In genomic region chr14:102805454-102805891, GRCh38 we compare ENCODE assay signal across 8 cellular contexts. TPM values are rescaled to one million over a fixed set of nuclear protein-coding genes. Genes with fewer than 3 reads are reported as not detected.
DNase-seq lines count a peak whose midpoint lies in the region; ATAC-seq and TF ChIP-seq lines count a peak whose summit lies in the region.

No MANE protein-coding gene starts in this region.

- H3K27ac Mint-ChIP-seq in progenitor cell of endocrine pancreas = no peak overlapping the region

- no peaks in the 10 kb centered on the region for H3K27me3 Mint-ChIP-seq in progenitor cell of endocrine pancreas

- no peak for TF ChIP-seq CTCF in esophagus muscularis mucosa (IDR thresholded peaks at IDR 0.05)
- no peak for TF ChIP-seq CTCF in progenitor cell of endocrine pancreas (IDR thresholded peaks at IDR 0.05; ENCODE audit: unreplicated experiment)

- H3K4me1 Mint-ChIP-seq in progenitor cell of endocrine pancreas (ENCODE audit: low read depth) = peaks cover 7% of the 10 kb centered on the region

- H3K4me1 ChIP-seq in esophagus muscularis mucosa = no peaks in the 10 kb centered on the region

- no peaks in the 10 kb centered on the region for H3K9me3 Mint-ChIP-seq in progenitor cell of endocrine pancreas (ENCODE audit: low read depth)

- H3K27ac ChIP-seq in esophagus muscularis mucosa (replicated peaks in 1 of 4) = no peak overlapping the region

- ATAC-seq in HG03066 (IDR thresholded peaks at IDR 0.05; ENCODE audit: low read depth, unreplicated experiment) (peak; percentile 51), GM18909 (IDR thresholded peaks at IDR 0.05; ENCODE audit: poor library complexity, unreplicated experiment) (no peak)

- TF ChIP-seq EP300 in esophagus muscularis mucosa (IDR thresholded peaks at IDR 0.05) = no peak

- peaks cover 0 to 4% (median 0%) of the 10 kb centered on the region in 4 donors for H3K36me3 ChIP-seq in esophagus muscularis mucosa

- intact Hi-C loops in esophagus muscularis mucosa (cut with DNase I) = no loop called here

- H3K4me3 Mint-ChIP-seq in progenitor cell of endocrine pancreas (ENCODE audit: low read depth) = no peak overlapping the region

- TF ChIP-seq POLR2A in esophagus muscularis mucosa (IDR thresholded peaks at IDR 0.05; ENCODE audit: low read depth) = no peak

- H3K27me3 ChIP-seq in esophagus muscularis mucosa = no peaks in the 10 kb centered on the region

- H3K9me3 ChIP-seq in esophagus muscularis mucosa = no peaks in the 10 kb centered on the region

- no peaks in the 10 kb centered on the region for H3K36me3 Mint-ChIP-seq in progenitor cell of endocrine pancreas (ENCODE audit: insufficient read depth)

- no peak overlapping the region for H3K4me3 ChIP-seq in esophagus muscularis mucosa

- peak; percentile 35 for DNase-seq in GM03348 (ENCODE audit: low spot score)
- peak; percentile 71 for DNase-seq in activated CD4-positive, alpha-beta T cell treated with anti-CD3 and anti-CD28 coated beads for 48 hours
- DNase-seq in hepatic stellate cell (ENCODE audit: low spot score) = peak; percentile 29
- no peak for DNase-seq in DMS153 (lab: John Stamatoyannopoulos, UW)
- DNase-seq in esophagus muscularis mucosa (ENCODE audit: extremely low spot score) = no peak
- no peak for DNase-seq in progenitor cell of endocrine pancreas (ENCODE audit: low spot score, unreplicated experiment)

- 82% methylated on average over 8 of the region's 8 CpGs for WGBS in esophagus muscularis mucosa

RNA-seq across cellular contexts. Expression of gene TRAF3, which starts 28.2 kb away (rescaled TPM):
- total RNA-seq in esophagus muscularis mucosa = 10 to 100 TPM in 3 of 4 donors, 1 to 10 TPM in 1; 9.6 to 19.1 (median 17.5) TPM
- total RNA-seq in progenitor cell of endocrine pancreas = 26.3 and 26.6 TPM in 2 replicates

Comparison
In these comparisons a context has a peak if more than half of its experiments do, and no peak if none do; other contexts are left out.
1. DNase-seq: peak in GM03348 (single experiment), activated CD4-positive, alpha-beta T cell treated with anti-CD3 and anti-CD28 coated beads for 48 hours (single experiment) and hepatic stellate cell (single experiment); none in DMS153 (single experiment), esophagus muscularis mucosa (single experiment) and progenitor cell of endocrine pancreas (single experiment).